Comparison of ENCODE assay signal across 10 cellular contexts in genomic region chr7:6057316-6058128, GRCh38. TPM values are rescaled to one million over a fixed set of nuclear protein-coding genes. Genes with fewer than 3 reads are reported as not detected.
A peak's percentile ranks its signal among the peaks of the same experiment; 100 is the strongest.
DNase-seq lines count a peak whose midpoint lies in the region; ATAC-seq, FAIRE-seq and TF ChIP-seq lines count a peak whose summit lies in the region.
"Had no signal": no experiment of that assay in that cellular context is flagged by ENCODE, and none has a peak within 500 bp of the region (broad histone marks: within the 10 kb centered on the region; RNA-seq: fewer than 3 reads in every experiment).

No MANE protein-coding gene starts in this region.

- H3K27ac ChIP-seq in GM12878 (ENCODE audit: control insufficient read depth, insufficient read depth) (no peak overlapping the region), mesodermal cell (ENCODE audit: low read depth, low read length, severe bottlenecking) (peak overlapping the region; percentile 29)

- H3K9me3 ChIP-seq in GM12878 (replicated peaks; ENCODE audit: control insufficient read depth, insufficient read depth, low read length) (no peaks in the 10 kb centered on the region), mesodermal cell (ENCODE audit: control insufficient read depth, low read length) (no peaks in the 10 kb centered on the region)

- H3K4me1 ChIP-seq in GM12878 (ENCODE audit: control insufficient read depth, insufficient read depth, low read length) (no peaks in the 10 kb centered on the region), mesodermal cell (ENCODE audit: control insufficient read depth, insufficient read depth, low read length, poor library complexity, severe bottlenecking) (peaks cover 7% of the 10 kb centered on the region)

- H3K79me2 ChIP-seq in GM12878 (ENCODE audit: control insufficient read depth, insufficient read depth, low read length): peaks cover 27% of the 10 kb centered on the region

- DNase-seq in AG04449 (ENCODE audit: low read depth, low spot score) (no peak), HFF-Myc (ENCODE audit: extremely low read depth, low read depth) (no peak), GM12878 (ENCODE audit: low read depth, low spot score) (no peak), NCI-H187 treated with DMSO at 0.1 percent for 48 hours (lab: John Stamatoyannopoulos, UW) (no peak), NCI-H226 (no peak)
- no peak for DNase-seq in stimulated activated CD4-positive, alpha-beta T cell treated with anti-CD3 and anti-CD28 coated beads, Interleukin-12 subunit alpha, Interleukin-12 subunit beta, amount 100 ng/mL, for 4 hours
- DNase-seq: amygdala, NCI-H1048 had no signal

- no peak overlapping the region for H2AFZ ChIP-seq in GM12878 (ENCODE audit: control insufficient read depth, low read depth, low read length)

- ATAC-seq in GM12878 (peak; percentile 18; the same call in 2 of the 3 replicates), esophagus mucosa (no peak)

- CTCF ChIA-PET in AG04449 (lab: Yijun Ruan, JAX) (interaction anchor here (1.2 to 1.7 kb wide), 3 partner anchors 60 to 292 kb away, joined by 3 to 5 read pairs (median 4); no protein-coding TSS in a partner anchor), GM12878 (lab: Yijun Ruan, JAX) (interaction anchor here (0.6 to 1.5 kb wide), 6 partner anchors 9 to 293 kb away, joined by 3 to 4 read pairs (median 4); no protein-coding TSS in a partner anchor)

- no peaks in the 10 kb centered on the region for H3K27me3 ChIP-seq in GM12878 (replicated peaks in 1 of 2; ENCODE audit: control insufficient read depth in 2 of 2, insufficient read depth in 2 of 2, low read length in 1 of 2)

- H3K9ac ChIP-seq in GM12878 (ENCODE audit: control insufficient read depth, insufficient read depth, low read length): no peak overlapping the region

- TF ChIP-seq EP300 in GM12878 (IDR thresholded peaks at IDR 0.05; ENCODE audit: borderline replicate concordance in 1 of 2, control insufficient read depth in 1 of 2, low read depth in 2 of 2, low read length in 2 of 2): no peak

- H3K4me3 ChIP-seq in AG04449 (ENCODE audit: low read depth, low read length): peak overlapping the region; percentile 86
- H3K4me3 ChIP-seq in HFF-Myc (replicated peaks; ENCODE audit: low read depth, low read length): peak overlapping the region; percentile 88
- H3K4me3 ChIP-seq in GM12878: peak overlapping the region; percentile 88
- H3K4me3 ChIP-seq in mesodermal cell (ENCODE audit: extremely low read depth, insufficient read depth, low read length, poor library complexity, severe bottlenecking): peak overlapping the region; percentile 88

- TF ChIP-seq RAD21 in GM12878 (IDR thresholded peaks at IDR 0.05; ENCODE audit: insufficient read depth, low read depth, low read length): no peak

- in situ Hi-C loops in GM12878 (cut with MboI): no loop called here

- H3K36me3 ChIP-seq in GM12878 (ENCODE audit: control insufficient read depth in 2 of 2, insufficient read depth in 2 of 2, low read length in 1 of 2) (no peaks in the 10 kb centered on the region; a peak in 1 of 4 replicates), mesodermal cell (ENCODE audit: control insufficient read depth, insufficient read depth, low read length) (peaks cover 26% of the 10 kb centered on the region)

- BruUV-seq in GM12878 (replicated peaks; lab: Mats Ljungman, UMichigan): no TSS peak

- SMC1A ChIA-PET in GM12878 (lab: Charles Lee; ENCODE audit: uncharacterized antibody, unreplicated experiment): interaction anchor here (0.6 to 1.9 kb wide), 5 partner anchors 10 to 380 kb away, joined by 3 to 6 read pairs (median 3); no protein-coding TSS in a partner anchor

- H3K4me2 ChIP-seq in GM12878 (ENCODE audit: control insufficient read depth, insufficient read depth): peak overlapping the region; percentile 56

- POLR2A ChIA-PET in AG04449 (lab: Yijun Ruan, JAX) (interaction anchor here (0.7 to 0.8 kb wide), 2 partner anchors 39 to 49 kb away, joined by 3 to 9 read pairs; no protein-coding TSS in a partner anchor), GM12878 (lab: Charles Lee) (interaction anchor here (0.6 to 1.3 kb wide), 8 partner anchors 10 to 1469 kb away, joined by 3 to 5 read pairs (median 4); partner anchors contain the start of genes AIMP2 and PMS2)

- H4K20me1 ChIP-seq in GM12878 (ENCODE audit: control insufficient read depth, insufficient read depth): no peaks in the 10 kb centered on the region

- no peak for FAIRE-seq in GM12878 (lab: Jason Lieb, UNC)

- no peak for TF ChIP-seq POLR2A in GM12878 (IDR thresholded peaks at IDR 0.05; ENCODE audit: low read depth, low read length)

- 28% methylated on average over 14 of the region's 14 CpGs for WGBS in GM12878 (ENCODE audit: insufficient coverage, insufficient replicate concordance, low lambda C conversion rate, missing lambda C conversion rate)
- WGBS in mesodermal cell (ENCODE audit: insufficient coverage in 2 of 2), 2 experiments: 73 to 90% methylated on average over 9 to 11 of the region's 14 CpGs

- TF ChIP-seq CTCF in AG04449 (IDR thresholded peaks at IDR 0.05; ENCODE audit: insufficient read depth, low read length, missing control alignments) (no peak), HFF-Myc (IDR thresholded peaks at IDR 0.05; ENCODE audit: low read depth, low read length, missing control alignments) (no peak), GM12878 (IDR thresholded peaks at IDR 0.05 in 2 of 3, conservative IDR thresholded peaks at IDR 0.05 in 1 of 3; ENCODE audit: control insufficient read depth in 2 of 3, extremely low read depth in 1 of 3, insufficient read depth in 1 of 3, low read depth in 3 of 3, low read length in 3 of 3) (no peak)

- intact Hi-C loops in GM12878 (cut with micrococcal nuclease; ENCODE audit: unreplicated experiment): no loop called here

- RAD21 ChIA-PET in GM12878 (lab: Charles Lee; ENCODE audit: unreplicated experiment): interaction anchor here (0.7 to 2.0 kb wide), 6 partner anchors 10 to 266 kb away, joined by 3 to 7 read pairs (median 4); partner anchors contain the start of genes AIMP2 and PMS2

RNA-seq across cellular contexts. Expression of gene EIF2AK1, which starts 1.5 kb away (rescaled TPM):
- 218 and 241 TPM in 2 replicates for total RNA-seq in GM12878 (2013; cell fraction: nucleolus; rRNA removed)
- total RNA-seq in GM12878 (2014; rRNA removed) (120 and 141 TPM in 2 replicates), GM12878 (2014; rRNA removed; fragmentation: Illumina TruSeq; extraction: Trizol) (22.4 and 25.3 TPM in 2 replicates), GM12878 (2021) (92.9 and 96.9 TPM in 2 replicates), esophagus mucosa (62.0 TPM)
- polyA plus RNA-seq in GM12878 (2011; ENCODE audit: low read depth): 42.4 TPM
- polyA plus RNA-seq in GM12878 (2011; rRNA removed) (80.4 and 90.9 TPM in 2 replicates), GM12878 (2014; fragmentation: Illumina TruSeq; extraction: Trizol) (74.5 and 89.8 TPM in 2 replicates), GM12878 (2014; fragmentation: Nextera tagmentation; extraction: Ambion mirVana) (10 to 100 TPM; 15.6 to 23.3 TPM), GM12878 (2014; rRNA removed) (143 and 169 TPM in 2 replicates), GM12878 (2016; fragmentation: Nextera tagmentation; extraction: Ambion mirVana) (100 to 1,000 TPM in 1 of 2 experiments, 10 to 100 TPM in 1; 97.6 to 116 TPM)
- 56.2 and 81.2 TPM in 2 replicates for polyA plus RNA-seq in GM12878 (2011; cell fraction: cytosol; rRNA removed)
- 56.7 and 66.3 TPM in 2 replicates for polyA plus RNA-seq in GM12878 (2011; cell fraction: nucleus; rRNA removed)
- polyA plus RNA-seq in GM12878 (2012): 53.7 and 55.7 TPM in 2 replicates
- 55.4 and 77.9 TPM in 2 replicates for polyA minus RNA-seq in GM12878 (2011; rRNA and poly(A)+ RNA removed)
- 22.4 and 25.4 TPM in 2 replicates for polyA minus RNA-seq in GM12878 (2011; cell fraction: cytosol; rRNA and poly(A)+ RNA removed)
- polyA minus RNA-seq in GM12878 (2011; cell fraction: nucleus; rRNA and poly(A)+ RNA removed): 38.1 and 45.3 TPM in 2 replicates
- 96.7 TPM for polyA plus RNA-seq in mesodermal cell (2013, experiment 1 of 2)
- 92.5 TPM for polyA plus RNA-seq in mesodermal cell (2013, experiment 2 of 2)

RNA-seq across cellular contexts. Expression of gene ANKRD61, which starts 26.3 kb away (rescaled TPM):
- total RNA-seq in GM12878 (2013; cell fraction: nucleolus; rRNA removed): 0.33 TPM in 1 of 2 replicates, not detected in the other
- total RNA-seq in GM12878 (2014; rRNA removed): 0.11 and 0.16 TPM in 2 replicates
- 0.18 and 0.22 TPM in 2 replicates for total RNA-seq in GM12878 (2014; rRNA removed; fragmentation: Illumina TruSeq; extraction: Trizol)
- total RNA-seq in GM12878 (2021): 0.18 TPM in 1 of 2 replicates, not detected in the other
- polyA plus RNA-seq in GM12878 (2011; ENCODE audit: low read depth): 0.52 TPM
- 0.18 TPM in 1 of 2 replicates, not detected in the other for polyA plus RNA-seq in GM12878 (2011; rRNA removed)
- 0.13 and 0.18 TPM in 2 replicates for polyA plus RNA-seq in GM12878 (2011; cell fraction: cytosol; rRNA removed)
- polyA plus RNA-seq in GM12878 (2011; cell fraction: nucleus; rRNA removed): 0.31 and 0.56 TPM in 2 replicates
- polyA plus RNA-seq in GM12878 (2012): 0.49 and 0.87 TPM in 2 replicates
- 0.34 and 0.35 TPM in 2 replicates for polyA plus RNA-seq in GM12878 (2014; fragmentation: Illumina TruSeq; extraction: Trizol)
- under 1 TPM; 0.20 to 0.37 TPM for polyA plus RNA-seq in GM12878 (2014; fragmentation: Nextera tagmentation; extraction: Ambion mirVana)
- 0.22 and 0.64 TPM in 2 replicates for polyA plus RNA-seq in GM12878 (2014; rRNA removed)
- polyA plus RNA-seq in GM12878 (2016; fragmentation: Nextera tagmentation; extraction: Ambion mirVana): under 1 TPM; 0.51 to 0.57 TPM
- polyA minus RNA-seq in GM12878 (2011; rRNA and poly(A)+ RNA removed): 0.29 and 0.41 TPM in 2 replicates
- polyA minus RNA-seq in GM12878 (2011; cell fraction: cytosol; rRNA and poly(A)+ RNA removed): not detected in 2 replicates
- polyA minus RNA-seq in GM12878 (2011; cell fraction: nucleus; rRNA and poly(A)+ RNA removed): not detected in 2 replicates
- polyA plus RNA-seq in mesodermal cell (2013, experiment 1 of 2): 0.22 TPM
- polyA plus RNA-seq in mesodermal cell (2013, experiment 2 of 2): 0.25 TPM
- not detected for total RNA-seq in esophagus mucosa

RNA-seq across cellular contexts. Expression of gene USP42, which starts 47.2 kb away (rescaled TPM):
- 15.1 and 16.4 TPM in 2 replicates for total RNA-seq in GM12878 (2013; cell fraction: nucleolus; rRNA removed)
- total RNA-seq in GM12878 (2014; rRNA removed): 4.0 and 4.1 TPM in 2 replicates
- total RNA-seq in GM12878 (2014; rRNA removed; fragmentation: Illumina TruSeq; extraction: Trizol): 4.2 and 4.3 TPM in 2 replicates
- 9.2 and 9.9 TPM in 2 replicates for total RNA-seq in GM12878 (2021)
- 3.4 TPM for polyA plus RNA-seq in GM12878 (2011; ENCODE audit: low read depth)
- 4.9 and 5.5 TPM in 2 replicates for polyA plus RNA-seq in GM12878 (2011; rRNA removed)
- 3.9 and 4.4 TPM in 2 replicates for polyA plus RNA-seq in GM12878 (2011; cell fraction: cytosol; rRNA removed)
- polyA plus RNA-seq in GM12878 (2011; cell fraction: nucleus; rRNA removed): 8.2 and 10.9 TPM in 2 replicates
- polyA plus RNA-seq in GM12878 (2012): 4.6 and 6.0 TPM in 2 replicates
- polyA plus RNA-seq in GM12878 (2014; fragmentation: Illumina TruSeq; extraction: Trizol): 7.9 TPM in 2 replicates
- 1 to 10 TPM; 1.9 to 2.2 TPM for polyA plus RNA-seq in GM12878 (2014; fragmentation: Nextera tagmentation; extraction: Ambion mirVana)
- 5.3 and 5.8 TPM in 2 replicates for polyA plus RNA-seq in GM12878 (2014; rRNA removed)
- 1 to 10 TPM; 5.9 to 6.2 TPM for polyA plus RNA-seq in GM12878 (2016; fragmentation: Nextera tagmentation; extraction: Ambion mirVana)
- polyA minus RNA-seq in GM12878 (2011; rRNA and poly(A)+ RNA removed): 4.3 and 5.2 TPM in 2 replicates
- polyA minus RNA-seq in GM12878 (2011; cell fraction: cytosol; rRNA and poly(A)+ RNA removed): 3.3 and 3.7 TPM in 2 replicates
- polyA minus RNA-seq in GM12878 (2011; cell fraction: nucleus; rRNA and poly(A)+ RNA removed): 3.7 and 6.7 TPM in 2 replicates
- 13.9 TPM for polyA plus RNA-seq in mesodermal cell (2013, experiment 1 of 2)
- 13.4 TPM for polyA plus RNA-seq in mesodermal cell (2013, experiment 2 of 2)
- 5.5 TPM for total RNA-seq in esophagus mucosa

RNA-seq across cellular contexts. Expression of gene AIMP2, which starts 48.5 kb away (rescaled TPM):
- total RNA-seq in GM12878 (2013; cell fraction: nucleolus; rRNA removed): 13.2 and 13.4 TPM in 2 replicates
- 82.3 and 94.3 TPM in 2 replicates for total RNA-seq in GM12878 (2014; rRNA removed)
- total RNA-seq in GM12878 (2014; rRNA removed; fragmentation: Illumina TruSeq; extraction: Trizol): 57.2 and 59.9 TPM in 2 replicates
- 61.0 and 61.8 TPM in 2 replicates for total RNA-seq in GM12878 (2021)
- 19.8 TPM for polyA plus RNA-seq in GM12878 (2011; ENCODE audit: low read depth)
- polyA plus RNA-seq in GM12878 (2011; rRNA removed): 40.2 and 52.9 TPM in 2 replicates
- 70.8 and 80.2 TPM in 2 replicates for polyA plus RNA-seq in GM12878 (2011; cell fraction: cytosol; rRNA removed)
- 26.7 and 41.8 TPM in 2 replicates for polyA plus RNA-seq in GM12878 (2011; cell fraction: nucleus; rRNA removed)
- 19.0 and 21.6 TPM in 2 replicates for polyA plus RNA-seq in GM12878 (2012)
- polyA plus RNA-seq in GM12878 (2014; fragmentation: Illumina TruSeq; extraction: Trizol): 29.5 and 46.7 TPM in 2 replicates
- 10 to 100 TPM; 55.6 to 80.0 TPM for polyA plus RNA-seq in GM12878 (2014; fragmentation: Nextera tagmentation; extraction: Ambion mirVana)
- 91.7 and 95.0 TPM in 2 replicates for polyA plus RNA-seq in GM12878 (2014; rRNA removed)
- 100 to 1,000 TPM; 129 to 130 TPM for polyA plus RNA-seq in GM12878 (2016; fragmentation: Nextera tagmentation; extraction: Ambion mirVana)
- polyA minus RNA-seq in GM12878 (2011; rRNA and poly(A)+ RNA removed): 33.1 and 43.8 TPM in 2 replicates
- polyA minus RNA-seq in GM12878 (2011; cell fraction: cytosol; rRNA and poly(A)+ RNA removed): 17.5 and 27.4 TPM in 2 replicates
- polyA minus RNA-seq in GM12878 (2011; cell fraction: nucleus; rRNA and poly(A)+ RNA removed): 11.0 and 23.6 TPM in 2 replicates
- polyA plus RNA-seq in mesodermal cell (2013, experiment 1 of 2): 39.4 TPM
- 37.5 TPM for polyA plus RNA-seq in mesodermal cell (2013, experiment 2 of 2)
- 29.1 TPM for total RNA-seq in esophagus mucosa

RNA-seq across cellular contexts. Expression of gene PMS2, which starts 48.7 kb away (rescaled TPM):
- total RNA-seq in GM12878 (2013; cell fraction: nucleolus; rRNA removed): 52.9 and 53.1 TPM in 2 replicates
- total RNA-seq in GM12878 (2014; rRNA removed) (19.6 and 22.9 TPM in 2 replicates), GM12878 (2014; rRNA removed; fragmentation: Illumina TruSeq; extraction: Trizol) (25.4 and 25.5 TPM in 2 replicates), GM12878 (2021) (19.3 and 21.4 TPM in 2 replicates), esophagus mucosa (9.5 TPM)
- 6.8 TPM for polyA plus RNA-seq in GM12878 (2011; ENCODE audit: low read depth)
- polyA plus RNA-seq in GM12878 (2011; rRNA removed) (16.8 and 20.5 TPM in 2 replicates), GM12878 (2014; fragmentation: Illumina TruSeq; extraction: Trizol) (19.8 and 23.0 TPM in 2 replicates), GM12878 (2014; fragmentation: Nextera tagmentation; extraction: Ambion mirVana) (1 to 10 TPM; 3.6 to 4.7 TPM), GM12878 (2014; rRNA removed) (13.2 and 14.0 TPM in 2 replicates), GM12878 (2016; fragmentation: Nextera tagmentation; extraction: Ambion mirVana) (10 to 100 TPM; 17.9 to 18.0 TPM)
- polyA plus RNA-seq in GM12878 (2011; cell fraction: cytosol; rRNA removed): 10.7 and 11.0 TPM in 2 replicates
- polyA plus RNA-seq in GM12878 (2011; cell fraction: nucleus; rRNA removed): 9.7 and 11.8 TPM in 2 replicates
- 8.9 and 11.5 TPM in 2 replicates for polyA plus RNA-seq in GM12878 (2012)
- polyA minus RNA-seq in GM12878 (2011; rRNA and poly(A)+ RNA removed): 19.5 and 20.5 TPM in 2 replicates
- 5.2 and 13.9 TPM in 2 replicates for polyA minus RNA-seq in GM12878 (2011; cell fraction: cytosol; rRNA and poly(A)+ RNA removed)
- 8.1 and 13.1 TPM in 2 replicates for polyA minus RNA-seq in GM12878 (2011; cell fraction: nucleus; rRNA and poly(A)+ RNA removed)
- 10.6 TPM for polyA plus RNA-seq in mesodermal cell (2013, experiment 1 of 2)
- polyA plus RNA-seq in mesodermal cell (2013, experiment 2 of 2): 10.8 TPM
